17 cellular contexts compared by ENCODE assay signal in the genomic region with DNA sequence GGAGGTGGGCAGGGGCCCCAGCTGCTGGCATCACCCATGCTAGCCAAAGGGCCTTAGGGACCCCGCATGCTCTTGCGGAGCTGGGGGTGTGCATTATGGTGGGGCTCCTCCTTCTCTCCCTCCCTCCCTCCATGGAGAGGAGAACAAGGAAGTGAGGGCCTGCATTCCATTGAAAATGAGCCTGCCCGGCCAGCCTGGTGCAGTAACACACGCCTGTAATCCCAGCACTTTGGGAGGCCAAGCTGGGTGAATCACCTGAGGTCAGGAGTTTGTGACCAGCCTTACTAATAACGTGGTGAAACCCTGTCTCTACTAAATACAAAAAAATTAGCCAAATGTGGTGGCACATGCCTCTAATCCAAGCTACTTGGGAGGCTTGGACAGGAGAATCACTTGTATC.
"Had no signal": no experiment of that assay in that cellular context is flagged by ENCODE, and none has a peak within 500 bp of the region (broad histone marks: within the 10 kb centered on the region; RNA-seq: fewer than 3 reads in every experiment).

No MANE protein-coding gene starts in this region.

- H3K9me3 ChIP-seq: left lung, right lobe of liver, suprapubic skin, upper lobe of right lung had no signal

- ATAC-seq: left lung, natural killer cell, upper lobe of right lung had no signal

- H3K27me3 Mint-ChIP-seq: activated CD4-positive, alpha-beta memory T cell treated with anti-CD3 and anti-CD28 coated beads, Interleukin-2, amount 10 ng/mL, durations not matched to agents 7 days and 5 days; memory B cell; progenitor cell of endocrine pancreas had no signal

- H3K4me1 ChIP-seq: upper lobe of right lung had no signal

- DNase-seq: activated CD4-positive, alpha-beta memory T cell treated with anti-CD3 and anti-CD28 coated beads, Interleukin-2, amount 10 ng/mL, durations not matched to agents 7 days and 5 days; activated CD8-positive, alpha-beta memory T cell treated with anti-CD3 and anti-CD28 coated beads, Interleukin-2, amount 50 U/mL, for 48 hours; activated naive CD4-positive, alpha-beta T cell treated with Interleukin-2 at 50 U/mL for 16 hours; glutamatergic neuron; left lung; natural killer cell; occipital lobe; stimulated activated CD4-positive, alpha-beta T cell treated with anti-CD3 and anti-CD28 coated beads, Interleukin-1b, Interleukin-23, amount 100 ng/mL, for 48 hours; stimulated activated naive CD4-positive, alpha-beta T cell; SW 1271; upper lobe of right lung had no signal

- H3K9me3 Mint-ChIP-seq: activated CD4-positive, alpha-beta memory T cell treated with anti-CD3 and anti-CD28 coated beads, Interleukin-2, amount 10 ng/mL, durations not matched to agents 7 days and 5 days; memory B cell; natural killer cell; T-helper 2 cell treated with Interferon-gamma antibody and Interleukin-4, amounts not matched to agents 5 μg/mL and 100 μg/mL, for 36 hours had no signal

- H3K27ac Mint-ChIP-seq: activated CD4-positive, alpha-beta memory T cell treated with anti-CD3 and anti-CD28 coated beads, Interleukin-2, amount 10 ng/mL, durations not matched to agents 7 days and 5 days; memory B cell; progenitor cell of endocrine pancreas; T-helper 2 cell treated with Interferon-gamma antibody and Interleukin-4, amounts not matched to agents 5 μg/mL and 100 μg/mL, for 36 hours had no signal

- FAIRE-seq: islet of Langerhans had no signal

- H3K4me3 Mint-ChIP-seq: activated CD4-positive, alpha-beta memory T cell treated with anti-CD3 and anti-CD28 coated beads, Interleukin-2, amount 10 ng/mL, durations not matched to agents 7 days and 5 days; memory B cell; natural killer cell; T-helper 2 cell treated with Interferon-gamma antibody and Interleukin-4, amounts not matched to agents 5 μg/mL and 100 μg/mL, for 36 hours had no signal

- H3K27ac ChIP-seq: left lung, suprapubic skin, upper lobe of right lung had no signal

- H3K27me3 ChIP-seq: left lung, right lobe of liver, suprapubic skin, upper lobe of right lung had no signal

- H3K4me3 ChIP-seq: left lung, right lobe of liver, suprapubic skin, upper lobe of right lung had no signal

- H3K4me1 Mint-ChIP-seq: activated CD4-positive, alpha-beta memory T cell treated with anti-CD3 and anti-CD28 coated beads, Interleukin-2, amount 10 ng/mL, durations not matched to agents 7 days and 5 days; memory B cell had no signal
